Comparison of ENCODE assay signal across 8 cellular contexts in genomic region chr5:144142030-144142825, GRCh38. TPM values are rescaled to one million over a fixed set of nuclear protein-coding genes. Genes with fewer than 3 reads are reported as not detected.
DNase-seq lines count a peak whose midpoint lies in the region; ATAC-seq and TF ChIP-seq lines count a peak whose summit lies in the region.

No MANE protein-coding gene starts in this region.

- no peaks in the 10 kb centered on the region for H3K36me3 ChIP-seq in breast epithelium

- no peak overlapping the region for H3K4me3 Mint-ChIP-seq in activated CD4-positive, alpha-beta memory T cell treated with anti-CD3 and anti-CD28 coated beads for 36 hours

- intact Hi-C loops in breast epithelium (cut with DNase I; ENCODE audit: low total_unique reads) = no loop called here
- intact Hi-C loops in activated CD4-positive, alpha-beta memory T cell treated with anti-CD3 and anti-CD28 coated beads for 36 hours (cut with micrococcal nuclease) = loop anchor here (1.0 to 5.0 kb wide), 3 partner anchors 51 to 315 kb away; no protein-coding TSS in a partner anchor

- no peak overlapping the region for H3K4me3 ChIP-seq in breast epithelium

- DNase-seq in Daoy (ENCODE audit: low read depth) (peak; percentile 26), NCI-H82 (lab: John Stamatoyannopoulos, UW) (peak; percentile 82), breast epithelium (ENCODE audit: low spot score in 2 of 2) (no peak), left lobe of liver (ENCODE audit: low spot score) (no peak), cerebellar nuclear complex (lab: John Stamatoyannopoulos, UW) (no peak)
- no peak for DNase-seq in activated CD4-positive, alpha-beta memory T cell treated with anti-CD3 and anti-CD28 coated beads for 36 hours

- H3K9me3 ChIP-seq in breast epithelium = no peaks in the 10 kb centered on the region

- no peaks in the 10 kb centered on the region for H3K36me3 Mint-ChIP-seq in activated CD4-positive, alpha-beta memory T cell treated with anti-CD3 and anti-CD28 coated beads for 36 hours

- no peak overlapping the region for H3K27ac ChIP-seq in breast epithelium

- ATAC-seq in GM19452 (IDR thresholded peaks at IDR 0.05; ENCODE audit: unreplicated experiment) (peak; percentile 97), HG03342 (IDR thresholded peaks at IDR 0.05; ENCODE audit: unreplicated experiment) (peak; percentile 99), left lobe of liver (peak; percentile 88)

- peaks cover 5% of the 10 kb centered on the region for H3K27me3 Mint-ChIP-seq in activated CD4-positive, alpha-beta memory T cell treated with anti-CD3 and anti-CD28 coated beads for 36 hours

- H3K4me1 ChIP-seq in breast epithelium = no peaks in the 10 kb centered on the region

- H3K4me1 Mint-ChIP-seq in activated CD4-positive, alpha-beta memory T cell treated with anti-CD3 and anti-CD28 coated beads for 36 hours (ENCODE audit: low read depth) = peaks cover 3% of the 10 kb centered on the region

- no peak overlapping the region for H3K27ac Mint-ChIP-seq in activated CD4-positive, alpha-beta memory T cell treated with anti-CD3 and anti-CD28 coated beads for 36 hours

- no peak for TF ChIP-seq POLR2A in breast epithelium (IDR thresholded peaks at IDR 0.05)

- POLR2A ChIA-PET in activated CD4-positive, alpha-beta memory T cell treated with anti-CD3 and anti-CD28 coated beads for 36 hours (lab: Charles Lee) = no interaction called here

- TF ChIP-seq CTCF in breast epithelium (IDR thresholded peaks at IDR 0.05) = peak in 2 of 3 donors; percentile 38 to 63

- H3K27me3 ChIP-seq in breast epithelium = no peaks in the 10 kb centered on the region

- H3K9me3 Mint-ChIP-seq in activated CD4-positive, alpha-beta memory T cell treated with anti-CD3 and anti-CD28 coated beads for 36 hours = no peaks in the 10 kb centered on the region

- CTCF ChIA-PET in activated CD4-positive, alpha-beta memory T cell treated with anti-CD3 and anti-CD28 coated beads for 36 hours (lab: Charles Lee) = interaction anchor here (0.6 to 1.6 kb wide), 3 partner anchors 10 to 44 kb away, joined by 3 to 6 read pairs (median 3); no protein-coding TSS in a partner anchor

RNA-seq across cellular contexts. Expression of gene YIPF5, which starts 28.2 kb away (rescaled TPM):
- 83.9 and 94.9 TPM in 2 replicates for total RNA-seq in Daoy (2014; rRNA removed; shearing (Covaris generic))
- total RNA-seq in breast epithelium = 10 to 100 TPM; 30.5 to 50.4 (median 49.9) TPM
- 18.0 TPM for total RNA-seq in left lobe of liver
- total RNA-seq in activated CD4-positive, alpha-beta memory T cell treated with anti-CD3 and anti-CD28 coated beads for 36 hours = 10 to 100 TPM; 41.4 to 42.1 TPM

RNA-seq across cellular contexts. Expression of gene KCTD16, which starts 28.4 kb away (rescaled TPM):
- total RNA-seq in Daoy (2014; rRNA removed; shearing (Covaris generic)) = 0.63 and 0.65 TPM in 2 replicates
- under 1 TPM; under 0.01 to 0.33 (median 0.32) TPM for total RNA-seq in breast epithelium
- total RNA-seq in left lobe of liver = 0.05 TPM
- under 1 TPM; 0.24 to 0.27 TPM for total RNA-seq in activated CD4-positive, alpha-beta memory T cell treated with anti-CD3 and anti-CD28 coated beads for 36 hours

Comparison
In these comparisons a context has a peak if more than half of its experiments do, and no peak if none do; other contexts are left out.
1. DNase-seq: peak in Daoy (single experiment) and NCI-H82 (single experiment); none in breast epithelium (0 of 2), left lobe of liver (single experiment), activated CD4-positive, alpha-beta memory T cell treated with anti-CD3 and anti-CD28 coated beads for 36 hours (single experiment) and cerebellar nuclear complex (0 of 2).
2. Peak in every context shown above with its lines, with median percentiles within 50 percentile points of each other: ATAC-seq.